1 cellular context compared by ENCODE assay signal in the genomic region with DNA sequence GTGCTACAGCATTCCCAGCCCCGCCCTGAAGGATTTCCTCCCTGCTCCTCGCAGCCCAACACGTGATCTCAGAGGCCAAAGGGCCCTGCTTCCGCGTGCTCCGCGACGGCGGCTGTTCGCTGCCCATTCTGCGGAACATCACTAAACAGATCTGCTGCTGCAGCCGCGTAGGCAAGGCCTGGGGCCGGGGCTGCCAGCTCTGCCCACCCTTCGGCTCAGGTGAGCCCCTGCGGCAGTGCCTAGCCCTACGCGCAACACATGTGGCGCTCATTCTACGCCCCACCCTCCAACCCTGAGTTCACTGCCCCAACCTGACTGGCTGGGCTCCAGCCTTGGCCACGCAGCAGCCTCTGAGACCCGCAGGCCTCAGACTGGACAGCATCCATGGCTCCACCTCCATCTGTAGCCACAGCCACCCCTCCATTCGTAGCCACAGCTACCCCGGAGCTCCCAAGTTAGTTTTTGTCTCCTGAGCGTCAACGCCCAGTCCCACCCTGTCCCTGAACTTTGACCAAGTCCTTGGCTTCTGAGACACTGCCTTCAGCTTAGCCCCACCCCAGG.
TF ChIP-seq lines count a peak whose summit lies in the region.

No MANE protein-coding gene starts in this region.

TF ChIP-seq in HepG2, 621 proteins besides CTCF, POLR2A, EP300 and RAD21 (continued from another document and continues in another):
- TF ChIP-seq, protein P1, sequence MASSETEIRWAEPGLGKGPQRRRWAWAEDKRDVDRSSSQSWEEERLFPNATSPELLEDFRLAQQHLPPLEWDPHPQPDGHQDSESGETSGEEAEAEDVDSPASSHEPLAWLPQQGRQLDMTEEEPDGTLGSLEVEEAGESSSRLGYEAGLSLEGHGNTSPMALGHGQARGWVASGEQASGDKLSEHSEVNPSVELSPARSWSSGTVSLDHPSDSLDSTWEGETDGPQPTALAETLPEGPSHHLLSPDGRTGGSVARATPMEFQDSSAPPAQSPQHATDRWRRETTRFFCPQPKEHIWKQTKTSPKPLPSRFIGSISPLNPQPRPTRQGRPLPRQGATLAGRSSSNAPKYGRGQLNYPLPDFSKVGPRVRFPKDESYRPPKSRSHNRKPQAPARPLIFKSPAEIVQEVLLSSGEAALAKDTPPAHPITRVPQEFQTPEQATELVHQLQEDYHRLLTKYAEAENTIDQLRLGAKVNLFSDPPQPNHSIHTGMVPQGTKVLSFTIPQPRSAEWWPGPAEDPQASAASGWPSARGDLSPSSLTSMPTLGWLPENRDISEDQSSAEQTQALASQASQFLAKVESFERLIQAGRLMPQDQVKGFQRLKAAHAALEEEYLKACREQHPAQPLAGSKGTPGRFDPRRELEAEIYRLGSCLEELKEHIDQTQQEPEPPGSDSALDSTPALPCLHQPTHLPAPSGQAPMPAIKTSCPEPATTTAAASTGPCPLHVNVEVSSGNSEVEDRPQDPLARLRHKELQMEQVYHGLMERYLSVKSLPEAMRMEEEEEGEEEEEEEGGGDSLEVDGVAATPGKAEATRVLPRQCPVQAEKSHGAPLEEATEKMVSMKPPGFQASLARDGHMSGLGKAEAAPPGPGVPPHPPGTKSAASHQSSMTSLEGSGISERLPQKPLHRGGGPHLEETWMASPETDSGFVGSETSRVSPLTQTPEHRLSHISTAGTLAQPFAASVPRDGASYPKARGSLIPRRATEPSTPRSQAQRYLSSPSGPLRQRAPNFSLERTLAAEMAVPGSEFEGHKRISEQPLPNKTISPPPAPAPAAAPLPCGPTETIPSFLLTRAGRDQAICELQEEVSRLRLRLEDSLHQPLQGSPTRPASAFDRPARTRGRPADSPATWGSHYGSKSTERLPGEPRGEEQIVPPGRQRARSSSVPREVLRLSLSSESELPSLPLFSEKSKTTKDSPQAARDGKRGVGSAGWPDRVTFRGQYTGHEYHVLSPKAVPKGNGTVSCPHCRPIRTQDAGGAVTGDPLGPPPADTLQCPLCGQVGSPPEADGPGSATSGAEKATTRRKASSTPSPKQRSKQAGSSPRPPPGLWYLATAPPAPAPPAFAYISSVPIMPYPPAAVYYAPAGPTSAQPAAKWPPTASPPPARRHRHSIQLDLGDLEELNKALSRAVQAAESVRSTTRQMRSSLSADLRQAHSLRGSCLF (CRISPR knock-in tag; IDR thresholded peaks at IDR 0.05; ENCODE audit: borderline replicate concordance) = no peak
- peak; percentile 64 for TF ChIP-seq FOXC1 (CRISPR knock-in tag; IDR thresholded peaks at IDR 0.05; ENCODE audit: borderline replicate concordance)
- TF ChIP-seq ZMAT3 (CRISPR knock-in tag; conservative IDR thresholded peaks at IDR 0.05) = 0 out of 2 replicates have a peak, but pooled peaks have one; percentile 38
- TF ChIP-seq REST (IDR thresholded peaks at IDR 0.05; ENCODE audit: borderline replicate concordance in 1 of 2, low read depth in 1 of 2, low read length in 2 of 2) = no peak
- no peak for TF ChIP-seq MAZ (IDR thresholded peaks at IDR 0.05; ENCODE audit: borderline replicate concordance, low read depth, low read length)
- 0 out of 2 replicates have a peak, but pooled peaks have one; percentile 40 for TF ChIP-seq MAZ (CRISPR knock-in tag; IDR thresholded peaks at IDR 0.05; ENCODE audit: low read depth)
- TF ChIP-seq SRSF1 (optimal IDR thresholded peaks at IDR 0.05; ENCODE audit: low read depth, low read length) = no peak
- TF ChIP-seq, protein P2, sequence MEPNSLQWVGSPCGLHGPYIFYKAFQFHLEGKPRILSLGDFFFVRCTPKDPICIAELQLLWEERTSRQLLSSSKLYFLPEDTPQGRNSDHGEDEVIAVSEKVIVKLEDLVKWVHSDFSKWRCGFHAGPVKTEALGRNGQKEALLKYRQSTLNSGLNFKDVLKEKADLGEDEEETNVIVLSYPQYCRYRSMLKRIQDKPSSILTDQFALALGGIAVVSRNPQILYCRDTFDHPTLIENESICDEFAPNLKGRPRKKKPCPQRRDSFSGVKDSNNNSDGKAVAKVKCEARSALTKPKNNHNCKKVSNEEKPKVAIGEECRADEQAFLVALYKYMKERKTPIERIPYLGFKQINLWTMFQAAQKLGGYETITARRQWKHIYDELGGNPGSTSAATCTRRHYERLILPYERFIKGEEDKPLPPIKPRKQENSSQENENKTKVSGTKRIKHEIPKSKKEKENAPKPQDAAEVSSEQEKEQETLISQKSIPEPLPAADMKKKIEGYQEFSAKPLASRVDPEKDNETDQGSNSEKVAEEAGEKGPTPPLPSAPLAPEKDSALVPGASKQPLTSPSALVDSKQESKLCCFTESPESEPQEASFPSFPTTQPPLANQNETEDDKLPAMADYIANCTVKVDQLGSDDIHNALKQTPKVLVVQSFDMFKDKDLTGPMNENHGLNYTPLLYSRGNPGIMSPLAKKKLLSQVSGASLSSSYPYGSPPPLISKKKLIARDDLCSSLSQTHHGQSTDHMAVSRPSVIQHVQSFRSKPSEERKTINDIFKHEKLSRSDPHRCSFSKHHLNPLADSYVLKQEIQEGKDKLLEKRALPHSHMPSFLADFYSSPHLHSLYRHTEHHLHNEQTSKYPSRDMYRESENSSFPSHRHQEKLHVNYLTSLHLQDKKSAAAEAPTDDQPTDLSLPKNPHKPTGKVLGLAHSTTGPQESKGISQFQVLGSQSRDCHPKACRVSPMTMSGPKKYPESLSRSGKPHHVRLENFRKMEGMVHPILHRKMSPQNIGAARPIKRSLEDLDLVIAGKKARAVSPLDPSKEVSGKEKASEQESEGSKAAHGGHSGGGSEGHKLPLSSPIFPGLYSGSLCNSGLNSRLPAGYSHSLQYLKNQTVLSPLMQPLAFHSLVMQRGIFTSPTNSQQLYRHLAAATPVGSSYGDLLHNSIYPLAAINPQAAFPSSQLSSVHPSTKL (CRISPR knock-in tag; IDR thresholded peaks at IDR 0.05) = peak; percentile 44; the same call in 1 of the 2 replicates
- TF ChIP-seq NR2F1 (CRISPR knock-in tag; IDR thresholded peaks at IDR 0.05) = 0 out of 4 replicates have a peak, but pooled peaks of 1 of the 2 experiments have one; percentile 22
- peak; percentile 64 for TF ChIP-seq KDM2A (CRISPR knock-in tag; IDR thresholded peaks at IDR 0.05; ENCODE audit: borderline replicate concordance, low read depth)
- TF ChIP-seq, protein P3, sequence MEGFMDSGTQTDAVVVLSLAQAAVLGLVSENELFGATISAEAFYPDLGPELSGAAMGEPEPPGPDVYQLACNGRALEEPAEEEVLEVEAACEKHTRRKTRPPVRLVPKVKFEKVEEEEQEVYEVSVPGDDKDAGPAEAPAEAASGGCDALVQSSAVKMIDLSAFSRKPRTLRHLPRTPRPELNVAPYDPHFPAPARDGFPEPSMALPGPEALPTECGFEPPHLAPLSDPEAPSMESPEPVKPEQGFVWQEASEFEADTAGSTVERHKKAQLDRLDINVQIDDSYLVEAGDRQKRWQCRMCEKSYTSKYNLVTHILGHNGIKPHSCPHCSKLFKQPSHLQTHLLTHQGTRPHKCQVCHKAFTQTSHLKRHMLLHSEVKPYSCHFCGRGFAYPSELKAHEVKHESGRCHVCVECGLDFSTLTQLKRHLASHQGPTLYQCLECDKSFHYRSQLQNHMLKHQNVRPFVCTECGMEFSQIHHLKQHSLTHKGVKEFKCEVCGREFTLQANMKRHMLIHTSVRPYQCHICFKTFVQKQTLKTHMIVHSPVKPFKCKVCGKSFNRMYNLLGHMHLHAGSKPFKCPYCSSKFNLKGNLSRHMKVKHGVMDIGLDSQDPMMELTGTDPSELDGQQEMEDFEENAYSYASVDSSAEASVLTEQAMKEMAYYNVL (CRISPR knock-in tag; IDR thresholded peaks at IDR 0.05; ENCODE audit: borderline replicate concordance) = no peak
- TF ChIP-seq, protein P4, sequence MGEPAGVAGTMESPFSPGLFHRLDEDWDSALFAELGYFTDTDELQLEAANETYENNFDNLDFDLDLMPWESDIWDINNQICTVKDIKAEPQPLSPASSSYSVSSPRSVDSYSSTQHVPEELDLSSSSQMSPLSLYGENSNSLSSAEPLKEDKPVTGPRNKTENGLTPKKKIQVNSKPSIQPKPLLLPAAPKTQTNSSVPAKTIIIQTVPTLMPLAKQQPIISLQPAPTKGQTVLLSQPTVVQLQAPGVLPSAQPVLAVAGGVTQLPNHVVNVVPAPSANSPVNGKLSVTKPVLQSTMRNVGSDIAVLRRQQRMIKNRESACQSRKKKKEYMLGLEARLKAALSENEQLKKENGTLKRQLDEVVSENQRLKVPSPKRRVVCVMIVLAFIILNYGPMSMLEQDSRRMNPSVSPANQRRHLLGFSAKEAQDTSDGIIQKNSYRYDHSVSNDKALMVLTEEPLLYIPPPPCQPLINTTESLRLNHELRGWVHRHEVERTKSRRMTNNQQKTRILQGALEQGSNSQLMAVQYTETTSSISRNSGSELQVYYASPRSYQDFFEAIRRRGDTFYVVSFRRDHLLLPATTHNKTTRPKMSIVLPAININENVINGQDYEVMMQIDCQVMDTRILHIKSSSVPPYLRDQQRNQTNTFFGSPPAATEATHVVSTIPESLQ (CRISPR knock-in tag; conservative IDR thresholded peaks at IDR 0.05) = no peak
- TF ChIP-seq HIVEP1 (CRISPR knock-in tag; IDR thresholded peaks at IDR 0.05) = 0 out of 2 replicates have a peak, but pooled peaks have one; percentile 25
- TF ChIP-seq NR1H2 (CRISPR knock-in tag; IDR thresholded peaks at IDR 0.05; ENCODE audit: borderline replicate concordance, low read depth) = 0 out of 2 replicates have a peak, but pooled peaks have one; percentile 57
- TF ChIP-seq ASH2L (IDR thresholded peaks at IDR 0.05; ENCODE audit: insufficient read length, low read depth, low read length) = no peak
- 0 out of 2 replicates have a peak, but pooled peaks have one; percentile 37 for TF ChIP-seq ZNF138 (CRISPR knock-in tag; IDR thresholded peaks at IDR 0.05; ENCODE audit: low read depth)
- TF ChIP-seq HHEX (CRISPR knock-in tag; IDR thresholded peaks at IDR 0.05) = no peak
- TF ChIP-seq ARNTL (CRISPR knock-in tag; IDR thresholded peaks at IDR 0.05) = no peak
- 0 out of 2 replicates have a peak, but pooled peaks have one; percentile 24 for TF ChIP-seq HOXA9 (CRISPR knock-in tag; IDR thresholded peaks at IDR 0.05; ENCODE audit: borderline replicate concordance)
- TF ChIP-seq, protein P5, sequence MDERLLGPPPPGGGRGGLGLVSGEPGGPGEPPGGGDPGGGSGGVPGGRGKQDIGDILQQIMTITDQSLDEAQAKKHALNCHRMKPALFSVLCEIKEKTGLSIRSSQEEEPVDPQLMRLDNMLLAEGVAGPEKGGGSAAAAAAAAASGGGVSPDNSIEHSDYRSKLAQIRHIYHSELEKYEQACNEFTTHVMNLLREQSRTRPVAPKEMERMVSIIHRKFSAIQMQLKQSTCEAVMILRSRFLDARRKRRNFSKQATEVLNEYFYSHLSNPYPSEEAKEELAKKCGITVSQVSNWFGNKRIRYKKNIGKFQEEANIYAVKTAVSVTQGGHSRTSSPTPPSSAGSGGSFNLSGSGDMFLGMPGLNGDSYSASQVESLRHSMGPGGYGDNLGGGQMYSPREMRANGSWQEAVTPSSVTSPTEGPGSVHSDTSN (CRISPR knock-in tag; IDR thresholded peaks at IDR 0.05) = no peak
- TF ChIP-seq NFYB (CRISPR knock-in tag; IDR thresholded peaks at IDR 0.05) = no peak
- TF ChIP-seq, protein P6, sequence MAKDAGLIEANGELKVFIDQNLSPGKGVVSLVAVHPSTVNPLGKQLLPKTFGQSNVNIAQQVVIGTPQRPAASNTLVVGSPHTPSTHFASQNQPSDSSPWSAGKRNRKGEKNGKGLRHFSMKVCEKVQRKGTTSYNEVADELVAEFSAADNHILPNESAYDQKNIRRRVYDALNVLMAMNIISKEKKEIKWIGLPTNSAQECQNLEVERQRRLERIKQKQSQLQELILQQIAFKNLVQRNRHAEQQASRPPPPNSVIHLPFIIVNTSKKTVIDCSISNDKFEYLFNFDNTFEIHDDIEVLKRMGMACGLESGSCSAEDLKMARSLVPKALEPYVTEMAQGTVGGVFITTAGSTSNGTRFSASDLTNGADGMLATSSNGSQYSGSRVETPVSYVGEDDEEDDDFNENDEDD (CRISPR knock-in tag; IDR thresholded peaks at IDR 0.05; ENCODE audit: borderline replicate concordance) = peak; percentile 92; the same call in 1 of the 2 replicates
- TF ChIP-seq, protein P7, sequence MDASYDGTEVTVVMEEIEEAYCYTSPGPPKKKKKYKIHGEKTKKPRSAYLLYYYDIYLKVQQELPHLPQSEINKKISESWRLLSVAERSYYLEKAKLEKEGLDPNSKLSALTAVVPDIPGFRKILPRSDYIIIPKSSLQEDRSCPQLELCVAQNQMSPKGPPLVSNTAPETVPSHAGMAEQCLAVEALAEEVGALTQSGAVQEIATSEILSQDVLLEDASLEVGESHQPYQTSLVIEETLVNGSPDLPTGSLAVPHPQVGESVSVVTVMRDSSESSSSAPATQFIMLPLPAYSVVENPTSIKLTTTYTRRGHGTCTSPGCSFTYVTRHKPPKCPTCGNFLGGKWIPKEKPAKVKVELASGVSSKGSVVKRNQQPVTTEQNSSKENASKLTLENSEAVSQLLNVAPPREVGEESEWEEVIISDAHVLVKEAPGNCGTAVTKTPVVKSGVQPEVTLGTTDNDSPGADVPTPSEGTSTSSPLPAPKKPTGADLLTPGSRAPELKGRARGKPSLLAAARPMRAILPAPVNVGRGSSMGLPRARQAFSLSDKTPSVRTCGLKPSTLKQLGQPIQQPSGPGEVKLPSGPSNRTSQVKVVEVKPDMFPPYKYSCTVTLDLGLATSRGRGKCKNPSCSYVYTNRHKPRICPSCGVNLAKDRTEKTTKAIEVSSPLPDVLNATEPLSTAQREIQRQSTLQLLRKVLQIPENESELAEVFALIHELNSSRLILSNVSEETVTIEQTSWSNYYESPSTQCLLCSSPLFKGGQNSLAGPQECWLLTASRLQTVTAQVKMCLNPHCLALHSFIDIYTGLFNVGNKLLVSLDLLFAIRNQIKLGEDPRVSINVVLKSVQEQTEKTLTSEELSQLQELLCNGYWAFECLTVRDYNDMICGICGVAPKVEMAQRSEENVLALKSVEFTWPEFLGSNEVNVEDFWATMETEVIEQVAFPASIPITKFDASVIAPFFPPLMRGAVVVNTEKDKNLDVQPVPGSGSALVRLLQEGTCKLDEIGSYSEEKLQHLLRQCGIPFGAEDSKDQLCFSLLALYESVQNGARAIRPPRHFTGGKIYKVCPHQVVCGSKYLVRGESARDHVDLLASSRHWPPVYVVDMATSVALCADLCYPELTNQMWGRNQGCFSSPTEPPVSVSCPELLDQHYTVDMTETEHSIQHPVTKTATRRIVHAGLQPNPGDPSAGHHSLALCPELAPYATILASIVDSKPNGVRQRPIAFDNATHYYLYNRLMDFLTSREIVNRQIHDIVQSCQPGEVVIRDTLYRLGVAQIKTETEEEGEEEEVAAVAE (CRISPR knock-in tag; IDR thresholded peaks at IDR 0.05; ENCODE audit: borderline replicate concordance) = no peak
